24 cellular contexts compared by ENCODE assay signal in the genomic region with DNA sequence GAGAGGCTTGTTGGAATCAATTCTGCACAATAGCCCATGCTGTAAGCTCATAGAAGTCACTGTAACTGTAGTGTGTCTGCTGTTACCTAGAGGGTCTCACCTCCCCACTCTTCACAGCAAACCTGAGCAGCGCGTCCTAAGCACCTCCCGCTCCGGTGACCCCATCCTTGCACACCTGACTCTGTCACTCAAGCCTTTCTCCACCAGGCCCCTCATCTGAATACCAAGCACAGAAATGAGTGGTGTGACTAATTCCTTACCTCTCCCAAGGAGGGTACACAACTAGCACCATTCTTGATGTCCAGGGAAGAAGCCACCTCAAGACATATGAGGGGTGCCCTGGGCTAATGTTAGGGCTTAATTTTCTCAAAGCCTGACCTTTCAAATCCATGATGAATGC. TPM values are rescaled to one million over a fixed set of nuclear protein-coding genes. Genes with fewer than 3 reads are reported as not detected.
"Had no signal": no experiment of that assay in that cellular context is flagged by ENCODE, and none has a peak within 500 bp of the region (broad histone marks: within the 10 kb centered on the region; RNA-seq: fewer than 3 reads in every experiment).

No MANE protein-coding gene starts in this region.

- H3K27me3 ChIP-seq: dorsolateral prefrontal cortex, heart right ventricle, stomach had no signal

- FAIRE-seq: frontal cortex, islet of Langerhans, small intestine had no signal

- ATAC-seq: esophagus mucosa had no signal

- H3K27ac ChIP-seq: parathyroid adenoma, psoas muscle, stomach had no signal

- H3K4me3 ChIP-seq: dorsolateral prefrontal cortex, heart right ventricle, lung, psoas muscle, stomach had no signal

- H3K4me1 ChIP-seq: parathyroid adenoma, psoas muscle had no signal

- H3K9ac ChIP-seq: parathyroid adenoma had no signal

- H3K27me3 Mint-ChIP-seq: naive B cell had no signal

- H3K9me3 ChIP-seq: heart right ventricle, psoas muscle, stomach had no signal

- H3K9me3 Mint-ChIP-seq: naive B cell, nephron had no signal

- H2AFZ ChIP-seq: parathyroid adenoma had no signal

- H3K79me2 ChIP-seq: parathyroid adenoma had no signal

- H3K4me3 Mint-ChIP-seq: nephron had no signal

- DNase-seq: cortex of kidney; dorsolateral prefrontal cortex; effector CD8-positive, alpha-beta T cell; hypothalamus; kidney glomerular epithelial cell; mesenchymal stem cell; midbrain; naive B cell; psoas muscle; retina; small intestine; stimulated activated CD4-positive, alpha-beta T cell treated with anti-CD3 and anti-CD28 coated beads, Interleukin-12 subunit alpha, Interleukin-12 subunit beta, amount 100 ng/mL, for 4 hours; stimulated activated naive CD4-positive, alpha-beta T cell; stomach; substantia nigra; trophoblast cell had no signal

RNA-seq across cellular contexts. Expression of a gene that starts 13.3 kb away (rescaled TPM):
- total RNA-seq: fibroblast of lung, psoas muscle had no signal
